1 cellular context compared by ENCODE assay signal in the genomic region with DNA sequence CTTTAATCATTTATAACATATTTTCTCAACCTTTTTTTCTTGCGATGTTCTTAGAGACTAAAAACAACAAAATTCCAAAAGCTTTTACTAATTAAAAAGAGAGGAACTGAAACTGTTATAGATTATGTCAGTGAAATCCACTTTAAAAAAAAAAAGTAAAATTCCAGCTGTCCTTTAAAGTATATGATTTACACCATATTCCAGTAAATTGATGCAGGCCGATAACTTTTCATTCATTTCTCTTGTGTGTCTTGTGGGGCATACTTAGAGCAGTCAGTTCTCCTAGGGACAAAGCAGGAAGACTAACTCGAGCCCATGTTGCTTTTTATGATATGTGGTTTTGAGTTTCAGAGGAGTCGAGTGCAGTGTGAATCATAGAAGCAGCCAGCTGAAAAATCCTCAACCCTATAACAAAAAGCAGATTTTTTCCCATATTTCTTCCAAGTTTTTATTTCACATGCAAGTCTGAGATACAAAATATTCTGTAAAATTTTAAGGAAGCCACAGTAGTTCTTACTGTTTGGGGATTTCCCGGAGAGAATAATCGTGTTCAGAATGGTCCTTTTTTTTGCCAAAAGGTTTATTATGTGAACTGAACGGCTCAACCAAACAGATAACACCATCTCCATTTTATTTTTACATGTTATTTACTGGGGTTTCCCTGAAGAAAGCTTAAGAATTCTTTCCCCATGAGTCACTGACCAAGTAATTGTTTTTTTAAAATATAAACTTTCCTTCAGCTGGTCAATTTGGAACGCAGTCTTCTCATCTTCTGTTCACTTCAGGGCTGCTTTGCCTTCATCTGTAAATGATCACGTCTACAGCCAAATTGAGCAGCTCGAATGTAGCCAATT.
A peak's percentile ranks its signal among the peaks of the same experiment; 100 is the strongest.
TF ChIP-seq lines count a peak whose summit lies in the region.

No MANE protein-coding gene starts in this region.

TF ChIP-seq in SK-N-SH, 30 proteins besides CTCF, POLR2A, EP300 and RAD21 (continued from another document):
- TF ChIP-seq, protein P1, sequence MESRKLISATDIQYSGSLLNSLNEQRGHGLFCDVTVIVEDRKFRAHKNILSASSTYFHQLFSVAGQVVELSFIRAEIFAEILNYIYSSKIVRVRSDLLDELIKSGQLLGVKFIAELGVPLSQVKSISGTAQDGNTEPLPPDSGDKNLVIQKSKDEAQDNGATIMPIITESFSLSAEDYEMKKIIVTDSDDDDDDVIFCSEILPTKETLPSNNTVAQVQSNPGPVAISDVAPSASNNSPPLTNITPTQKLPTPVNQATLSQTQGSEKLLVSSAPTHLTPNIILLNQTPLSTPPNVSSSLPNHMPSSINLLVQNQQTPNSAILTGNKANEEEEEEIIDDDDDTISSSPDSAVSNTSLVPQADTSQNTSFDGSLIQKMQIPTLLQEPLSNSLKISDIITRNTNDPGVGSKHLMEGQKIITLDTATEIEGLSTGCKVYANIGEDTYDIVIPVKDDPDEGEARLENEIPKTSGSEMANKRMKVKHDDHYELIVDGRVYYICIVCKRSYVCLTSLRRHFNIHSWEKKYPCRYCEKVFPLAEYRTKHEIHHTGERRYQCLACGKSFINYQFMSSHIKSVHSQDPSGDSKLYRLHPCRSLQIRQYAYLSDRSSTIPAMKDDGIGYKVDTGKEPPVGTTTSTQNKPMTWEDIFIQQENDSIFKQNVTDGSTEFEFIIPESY (IDR thresholded peaks at IDR 0.05; ENCODE audit: borderline replicate concordance, low read depth): no peak
- no peak for TF ChIP-seq SMC3 (IDR thresholded peaks at IDR 0.05; ENCODE audit: low read depth, low read length)
- no peak for TF ChIP-seq RFX5 (IDR thresholded peaks at IDR 0.05; ENCODE audit: low read length)
- no peak for TF ChIP-seq YY1 (IDR thresholded peaks at IDR 0.05; ENCODE audit: low read depth)
- no peak for TF ChIP-seq ELF1 (IDR thresholded peaks at IDR 0.05)
- peak; percentile 5; the same call in 1 of the 2 replicates for TF ChIP-seq NFIC (IDR thresholded peaks at IDR 0.05; ENCODE audit: borderline replicate concordance)
- TF ChIP-seq TCF12 (IDR thresholded peaks at IDR 0.05): peak; percentile 61
- TF ChIP-seq, protein P2, sequence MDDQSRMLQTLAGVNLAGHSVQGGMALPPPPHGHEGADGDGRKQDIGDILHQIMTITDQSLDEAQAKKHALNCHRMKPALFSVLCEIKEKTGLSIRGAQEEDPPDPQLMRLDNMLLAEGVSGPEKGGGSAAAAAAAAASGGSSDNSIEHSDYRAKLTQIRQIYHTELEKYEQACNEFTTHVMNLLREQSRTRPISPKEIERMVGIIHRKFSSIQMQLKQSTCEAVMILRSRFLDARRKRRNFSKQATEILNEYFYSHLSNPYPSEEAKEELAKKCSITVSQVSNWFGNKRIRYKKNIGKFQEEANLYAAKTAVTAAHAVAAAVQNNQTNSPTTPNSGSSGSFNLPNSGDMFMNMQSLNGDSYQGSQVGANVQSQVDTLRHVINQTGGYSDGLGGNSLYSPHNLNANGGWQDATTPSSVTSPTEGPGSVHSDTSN (IDR thresholded peaks at IDR 0.05): 0 out of 2 replicates have a peak, but pooled peaks have one; percentile 7
- peak; percentile 76 for TF ChIP-seq JUND (IDR thresholded peaks at IDR 0.05)
- TF ChIP-seq, protein P3, sequence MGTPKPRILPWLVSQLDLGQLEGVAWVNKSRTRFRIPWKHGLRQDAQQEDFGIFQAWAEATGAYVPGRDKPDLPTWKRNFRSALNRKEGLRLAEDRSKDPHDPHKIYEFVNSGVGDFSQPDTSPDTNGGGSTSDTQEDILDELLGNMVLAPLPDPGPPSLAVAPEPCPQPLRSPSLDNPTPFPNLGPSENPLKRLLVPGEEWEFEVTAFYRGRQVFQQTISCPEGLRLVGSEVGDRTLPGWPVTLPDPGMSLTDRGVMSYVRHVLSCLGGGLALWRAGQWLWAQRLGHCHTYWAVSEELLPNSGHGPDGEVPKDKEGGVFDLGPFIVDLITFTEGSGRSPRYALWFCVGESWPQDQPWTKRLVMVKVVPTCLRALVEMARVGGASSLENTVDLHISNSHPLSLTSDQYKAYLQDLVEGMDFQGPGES (IDR thresholded peaks at IDR 0.05; ENCODE audit: low read depth, low read length): no peak
- TF ChIP-seq, protein P4, sequence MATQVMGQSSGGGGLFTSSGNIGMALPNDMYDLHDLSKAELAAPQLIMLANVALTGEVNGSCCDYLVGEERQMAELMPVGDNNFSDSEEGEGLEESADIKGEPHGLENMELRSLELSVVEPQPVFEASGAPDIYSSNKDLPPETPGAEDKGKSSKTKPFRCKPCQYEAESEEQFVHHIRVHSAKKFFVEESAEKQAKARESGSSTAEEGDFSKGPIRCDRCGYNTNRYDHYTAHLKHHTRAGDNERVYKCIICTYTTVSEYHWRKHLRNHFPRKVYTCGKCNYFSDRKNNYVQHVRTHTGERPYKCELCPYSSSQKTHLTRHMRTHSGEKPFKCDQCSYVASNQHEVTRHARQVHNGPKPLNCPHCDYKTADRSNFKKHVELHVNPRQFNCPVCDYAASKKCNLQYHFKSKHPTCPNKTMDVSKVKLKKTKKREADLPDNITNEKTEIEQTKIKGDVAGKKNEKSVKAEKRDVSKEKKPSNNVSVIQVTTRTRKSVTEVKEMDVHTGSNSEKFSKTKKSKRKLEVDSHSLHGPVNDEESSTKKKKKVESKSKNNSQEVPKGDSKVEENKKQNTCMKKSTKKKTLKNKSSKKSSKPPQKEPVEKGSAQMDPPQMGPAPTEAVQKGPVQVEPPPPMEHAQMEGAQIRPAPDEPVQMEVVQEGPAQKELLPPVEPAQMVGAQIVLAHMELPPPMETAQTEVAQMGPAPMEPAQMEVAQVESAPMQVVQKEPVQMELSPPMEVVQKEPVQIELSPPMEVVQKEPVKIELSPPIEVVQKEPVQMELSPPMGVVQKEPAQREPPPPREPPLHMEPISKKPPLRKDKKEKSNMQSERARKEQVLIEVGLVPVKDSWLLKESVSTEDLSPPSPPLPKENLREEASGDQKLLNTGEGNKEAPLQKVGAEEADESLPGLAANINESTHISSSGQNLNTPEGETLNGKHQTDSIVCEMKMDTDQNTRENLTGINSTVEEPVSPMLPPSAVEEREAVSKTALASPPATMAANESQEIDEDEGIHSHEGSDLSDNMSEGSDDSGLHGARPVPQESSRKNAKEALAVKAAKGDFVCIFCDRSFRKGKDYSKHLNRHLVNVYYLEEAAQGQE (IDR thresholded peaks at IDR 0.05; ENCODE audit: low read depth, low read length): no peak
- TF ChIP-seq FOSL2 (IDR thresholded peaks at IDR 0.05; ENCODE audit: borderline replicate concordance, low read depth): peak; percentile 38; the same call in 1 of the 2 replicates
